ENCODE assay signal across 12 cellular contexts in the genomic region with DNA sequence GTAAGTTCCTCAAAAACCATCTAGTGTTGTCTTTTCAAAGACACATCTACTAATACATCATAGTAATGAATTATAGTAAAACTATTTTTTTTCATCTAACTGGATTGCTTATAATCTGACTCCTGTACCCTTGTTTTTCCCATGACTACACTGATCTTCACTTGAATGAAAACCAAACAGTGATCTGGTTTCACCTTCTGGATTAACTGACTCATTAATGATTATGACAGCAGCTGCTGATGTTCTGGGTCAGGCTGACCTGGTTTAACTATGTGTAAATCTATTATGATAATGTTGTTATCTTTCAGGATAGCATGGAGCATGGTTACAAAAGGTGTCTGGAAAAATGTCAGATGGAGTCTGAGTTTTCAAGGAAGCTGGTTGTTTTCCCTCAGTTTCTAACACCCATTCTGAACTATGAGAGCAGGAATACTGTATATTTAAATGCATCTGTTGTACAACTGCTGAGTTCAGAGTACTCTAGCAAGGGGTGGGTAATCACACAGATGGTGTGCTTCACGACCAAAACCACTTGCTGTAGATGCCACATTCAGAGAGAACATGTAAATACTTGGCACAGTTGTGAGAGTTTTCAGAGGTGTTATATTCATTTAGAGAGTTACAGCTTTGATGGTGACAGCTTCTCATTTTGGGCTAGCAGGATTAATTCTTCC.
DNase-seq lines count a peak whose midpoint lies in the region; ATAC-seq lines count a peak whose summit lies in the region.
"Had no signal": no experiment of that assay in that cellular context is flagged by ENCODE, and none has a peak within 500 bp of the region (broad histone marks: within the 10 kb centered on the region; RNA-seq: fewer than 3 reads in every experiment).

No MANE protein-coding gene starts in this region.

- ATAC-seq in GM19351 (IDR thresholded peaks at IDR 0.05; ENCODE audit: unreplicated experiment), result peak; percentile 81
- peak; percentile 85 for ATAC-seq in HG03439 (IDR thresholded peaks at IDR 0.05; ENCODE audit: unreplicated experiment)
- peak; percentile 62 for ATAC-seq in effector memory CD8-positive, alpha-beta T cell (replicated peaks)
- no peak for ATAC-seq in GM21528 (IDR thresholded peaks at IDR 0.05; ENCODE audit: low FRiP score, unreplicated experiment)

- peaks cover 0 to 7% of the 10 kb centered on the region in 2 donors for H3K9me3 Mint-ChIP-seq in effector memory CD8-positive, alpha-beta T cell
- H3K9me3 Mint-ChIP-seq in activated CD4-positive, alpha-beta memory T cell treated with anti-CD3 and anti-CD28 coated beads for 36 hours, result peaks cover 13% of the 10 kb centered on the region

- CTCF ChIA-PET in activated CD4-positive, alpha-beta memory T cell treated with anti-CD3 and anti-CD28 coated beads for 36 hours (lab: Charles Lee), result no interaction called here

- H3K36me3 Mint-ChIP-seq in effector memory CD8-positive, alpha-beta T cell (ENCODE audit: insufficient read depth), result no peaks in the 10 kb centered on the region
- H3K36me3 Mint-ChIP-seq in activated CD4-positive, alpha-beta memory T cell treated with anti-CD3 and anti-CD28 coated beads for 36 hours, result no peaks in the 10 kb centered on the region
- H3K36me3 Mint-ChIP-seq: CD4-positive, CD25-positive, alpha-beta regulatory T cell had no signal

- peak; percentile 81 for DNase-seq in DMS53 (lab: John Stamatoyannopoulos, UW)
- no peak for DNase-seq in effector memory CD8-positive, alpha-beta T cell
- no peak for DNase-seq in C1 segment of cervical spinal cord (lab: John Stamatoyannopoulos, UW)
- DNase-seq in kidney glomerular epithelial cell (lab: John Stamatoyannopoulos, UW), result no peak
- no peak for DNase-seq in activated CD4-positive, alpha-beta memory T cell treated with anti-CD3 and anti-CD28 coated beads for 36 hours
- DNase-seq: CD4-positive, CD25-positive, alpha-beta regulatory T cell; IMR-90; SHP77 had no signal

- POLR2A ChIA-PET in activated CD4-positive, alpha-beta memory T cell treated with anti-CD3 and anti-CD28 coated beads for 36 hours (lab: Charles Lee), result interaction anchor here (1.4 kb wide), 1 partner anchor 577 kb away, joined by 4 read pairs; the partner anchor contains the start of gene PPA2

- intact Hi-C loops in activated CD4-positive, alpha-beta memory T cell treated with anti-CD3 and anti-CD28 coated beads for 36 hours (cut with micrococcal nuclease), result loop anchor here (2.0 to 5.0 kb wide), 4 partner anchors 36 to 411 kb away; no protein-coding TSS in a partner anchor

- H3K4me3 Mint-ChIP-seq in effector memory CD8-positive, alpha-beta T cell, result no peak overlapping the region
- H3K4me3 Mint-ChIP-seq in activated CD4-positive, alpha-beta memory T cell treated with anti-CD3 and anti-CD28 coated beads for 36 hours, result no peak overlapping the region
- H3K4me3 Mint-ChIP-seq: CD4-positive, CD25-positive, alpha-beta regulatory T cell; dendritic cell treated with granulocyte-macrophage colony-stimulating factor and Interleukin-4, amounts not matched to agents 40 ng/mL and 50 ng/mL, for 4 days had no signal

- no peaks in the 10 kb centered on the region for H3K27me3 Mint-ChIP-seq in effector memory CD8-positive, alpha-beta T cell
- H3K27me3 Mint-ChIP-seq in activated CD4-positive, alpha-beta memory T cell treated with anti-CD3 and anti-CD28 coated beads for 36 hours, result no peaks in the 10 kb centered on the region
- H3K27me3 Mint-ChIP-seq: dendritic cell treated with granulocyte-macrophage colony-stimulating factor and Interleukin-4, amounts not matched to agents 40 ng/mL and 50 ng/mL, for 4 days had no signal

- no peak overlapping the region for H3K27ac Mint-ChIP-seq in effector memory CD8-positive, alpha-beta T cell
- no peak overlapping the region for H3K27ac Mint-ChIP-seq in activated CD4-positive, alpha-beta memory T cell treated with anti-CD3 and anti-CD28 coated beads for 36 hours
- H3K27ac Mint-ChIP-seq: CD4-positive, CD25-positive, alpha-beta regulatory T cell; dendritic cell treated with granulocyte-macrophage colony-stimulating factor and Interleukin-4, amounts not matched to agents 40 ng/mL and 50 ng/mL, for 4 days had no signal

- H3K4me1 Mint-ChIP-seq in effector memory CD8-positive, alpha-beta T cell (ENCODE audit: low read depth in 2 of 2), result peaks cover 0 to 1% of the 10 kb centered on the region in 2 donors
- H3K4me1 Mint-ChIP-seq in activated CD4-positive, alpha-beta memory T cell treated with anti-CD3 and anti-CD28 coated beads for 36 hours (ENCODE audit: low read depth), result peaks cover 7% of the 10 kb centered on the region
- H3K4me1 Mint-ChIP-seq: CD4-positive, CD25-positive, alpha-beta regulatory T cell had no signal
